Comparison of ENCODE assay signal across 1 cellular context in the genomic region with DNA sequence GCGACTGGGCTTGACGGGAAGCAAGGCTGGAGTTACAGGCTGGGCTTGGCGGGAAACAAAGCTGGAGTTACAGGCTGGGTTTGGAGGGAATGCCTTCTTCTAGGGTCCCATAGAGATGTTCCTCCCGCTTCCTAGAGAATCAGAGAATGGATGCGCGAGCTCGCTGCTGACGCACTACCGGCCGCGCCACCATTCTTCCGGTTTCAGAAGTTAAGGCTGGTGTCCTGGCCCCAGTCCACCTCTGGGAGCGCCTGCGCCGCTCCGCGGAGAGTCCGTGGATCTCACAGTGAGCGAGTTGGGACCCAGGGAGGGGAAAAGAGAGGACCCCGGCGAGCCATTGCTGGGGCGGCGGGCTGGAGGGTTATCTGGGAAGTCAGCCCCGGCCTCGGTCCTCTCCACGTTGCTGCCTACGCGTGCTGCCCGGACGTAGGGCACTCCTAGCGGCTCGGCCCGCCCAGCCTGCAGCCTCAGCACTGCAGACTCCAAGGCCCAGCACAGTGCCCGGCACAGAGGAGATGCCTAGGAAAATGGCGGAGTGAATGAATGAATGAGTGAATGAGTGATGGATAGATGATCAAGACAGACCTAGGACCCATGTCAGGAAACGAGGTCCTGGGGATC.
TF ChIP-seq lines count a peak whose summit lies in the region.

Gene ZNF502, plus strand, starts transcription at position 206 of the 621 bp plus-strand sequence. CDS start 7,602 bp downstream, outside the sequence.

TF ChIP-seq in SK-N-SH treated with all-trans-retinoic acid at 6 μM for 48 hours, 23 proteins besides CTCF, POLR2A, EP300 and RAD21 (continued from another document):
- TF ChIP-seq, protein P1, sequence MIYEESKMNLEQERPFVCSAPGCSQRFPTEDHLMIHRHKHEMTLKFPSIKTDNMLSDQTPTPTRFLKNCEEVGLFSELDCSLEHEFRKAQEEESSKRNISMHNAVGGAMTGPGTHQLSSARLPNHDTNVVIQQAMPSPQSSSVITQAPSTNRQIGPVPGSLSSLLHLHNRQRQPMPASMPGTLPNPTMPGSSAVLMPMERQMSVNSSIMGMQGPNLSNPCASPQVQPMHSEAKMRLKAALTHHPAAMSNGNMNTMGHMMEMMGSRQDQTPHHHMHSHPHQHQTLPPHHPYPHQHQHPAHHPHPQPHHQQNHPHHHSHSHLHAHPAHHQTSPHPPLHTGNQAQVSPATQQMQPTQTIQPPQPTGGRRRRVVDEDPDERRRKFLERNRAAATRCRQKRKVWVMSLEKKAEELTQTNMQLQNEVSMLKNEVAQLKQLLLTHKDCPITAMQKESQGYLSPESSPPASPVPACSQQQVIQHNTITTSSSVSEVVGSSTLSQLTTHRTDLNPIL (CRISPR knock-in tag; IDR thresholded peaks at IDR 0.05; ENCODE audit: low read depth), result no peak
